7 cellular contexts compared by ENCODE assay signal in genomic region chr5:1594336-1595106, GRCh38.
DNase-seq lines count a peak whose midpoint lies in the region; ATAC-seq and TF ChIP-seq lines count a peak whose summit lies in the region.

No MANE protein-coding gene starts in this region.

- no peaks in the 10 kb centered on the region for H4K20me1 ChIP-seq in fibroblast of lung (ENCODE audit: control insufficient read depth, extremely low read depth, insufficient read depth, low read length)

- DNase-seq in NCI-H446 treated with DMSO at 0.1 percent for 48 hours (lab: John Stamatoyannopoulos, UW) (peak; percentile 87), activated T-cell treated with anti-CD3 and anti-CD28 coated beads for 24 hours (ENCODE audit: low read depth) (peak; percentile 75), fibroblast of lung (ENCODE audit: low read depth in 2 of 2) (peak in 1 of 2 donors; percentile 10)
- peak; percentile 80 to 94 (median 88) for DNase-seq in naive thymus-derived CD8-positive, alpha-beta T cell

- POLR2A ChIA-PET in naive thymus-derived CD8-positive, alpha-beta T cell (lab: Charles Lee), result interaction anchor here (0.6 to 2.0 kb wide), 8 partner anchors 10 to 265 kb away, joined by 3 to 9 read pairs (median 4); partner anchors contain the start of genes LPCAT1 and MRPL36

- no peaks in the 10 kb centered on the region for H3K36me3 ChIP-seq in fibroblast of lung (ENCODE audit: control insufficient read depth, insufficient read depth, low read length)

- peak; percentile 90 for ATAC-seq in GM18511 (IDR thresholded peaks at IDR 0.05; ENCODE audit: unreplicated experiment)
- ATAC-seq in HG02884 (IDR thresholded peaks at IDR 0.05; ENCODE audit: unreplicated experiment), result peak; percentile 92
- peak; percentile 93 to 95 for ATAC-seq in naive thymus-derived CD8-positive, alpha-beta T cell
- peak; percentile 96 for ATAC-seq in stimulated activated memory B cell treated with anti-CD40 and anti-IgM and Interleukin-4, amounts not matched to agents 10 μg/mL and 1 μg/mL and 100 μg/mL, for 72 hours

- H3K27ac ChIP-seq in fibroblast of lung (ENCODE audit: insufficient read depth, low read length), result no peak overlapping the region

- H3K9me3 Mint-ChIP-seq in naive thymus-derived CD8-positive, alpha-beta T cell, result no peaks in the 10 kb centered on the region
- no peaks in the 10 kb centered on the region for H3K9me3 Mint-ChIP-seq in stimulated activated memory B cell treated with anti-CD40 and anti-IgM and Interleukin-4, amounts not matched to agents 10 μg/mL and 1 μg/mL and 100 μg/mL, for 72 hours

- peaks cover 5 to 24% (median 13%) of the 10 kb centered on the region in 4 donors for H3K4me1 Mint-ChIP-seq in naive thymus-derived CD8-positive, alpha-beta T cell
- peaks cover 24% of the 10 kb centered on the region for H3K4me1 Mint-ChIP-seq in stimulated activated memory B cell treated with anti-CD40 and anti-IgM and Interleukin-4, amounts not matched to agents 10 μg/mL and 1 μg/mL and 100 μg/mL, for 72 hours

- no peaks in the 10 kb centered on the region for H3K27me3 ChIP-seq in fibroblast of lung (ENCODE audit: control insufficient read depth, insufficient read depth, low read length)

- H3K4me3 Mint-ChIP-seq in naive thymus-derived CD8-positive, alpha-beta T cell, result peak overlapping the region; percentile 73 to 89 (median 83)
- peak overlapping the region; percentile 83 for H3K4me3 Mint-ChIP-seq in stimulated activated memory B cell treated with anti-CD40 and anti-IgM and Interleukin-4, amounts not matched to agents 10 μg/mL and 1 μg/mL and 100 μg/mL, for 72 hours

- no peak overlapping the region for H3K9ac ChIP-seq in fibroblast of lung (ENCODE audit: insufficient read depth, low read length)

- H2AFZ ChIP-seq in fibroblast of lung (ENCODE audit: low read length), result no peak overlapping the region

- no peak for TF ChIP-seq CTCF in fibroblast of lung (conservative IDR thresholded peaks at IDR 0.05 in 1 of 2, IDR thresholded peaks at IDR 0.05 in 1 of 2; ENCODE audit: low read depth in 1 of 2, low read length in 2 of 2)

- no peaks in the 10 kb centered on the region for H3K9me3 ChIP-seq in fibroblast of lung (ENCODE audit: control insufficient read depth, insufficient read depth, low read depth, low read length)

- no peaks in the 10 kb centered on the region for H3K4me1 ChIP-seq in fibroblast of lung (ENCODE audit: control insufficient read depth, extremely low read depth, insufficient read depth, low read length)

- H3K36me3 Mint-ChIP-seq in naive thymus-derived CD8-positive, alpha-beta T cell, result peaks cover 0 to 23% (median 4%) of the 10 kb centered on the region in 3 donors
- H3K36me3 Mint-ChIP-seq in stimulated activated memory B cell treated with anti-CD40 and anti-IgM and Interleukin-4, amounts not matched to agents 10 μg/mL and 1 μg/mL and 100 μg/mL, for 72 hours, result peaks cover 5% of the 10 kb centered on the region

- H3K4me3 ChIP-seq in fibroblast of lung (replicated peaks in 1 of 4; ENCODE audit: control extremely low read depth in 1 of 4, insufficient read depth in 1 of 4, low read depth in 3 of 4, low read length in 4 of 4), result peak overlapping the region; percentile 34 to 58 (median 41)

- H3K27ac Mint-ChIP-seq in naive thymus-derived CD8-positive, alpha-beta T cell, result peak overlapping the region in 9 of 10 donors; percentile 25 to 87 (median 48)
- peak overlapping the region; percentile 85 for H3K27ac Mint-ChIP-seq in stimulated activated memory B cell treated with anti-CD40 and anti-IgM and Interleukin-4, amounts not matched to agents 10 μg/mL and 1 μg/mL and 100 μg/mL, for 72 hours

- H3K4me2 ChIP-seq in fibroblast of lung (ENCODE audit: extremely low read depth, insufficient read depth, low read length), result peak overlapping the region; percentile 69

- no peaks in the 10 kb centered on the region for H3K27me3 Mint-ChIP-seq in naive thymus-derived CD8-positive, alpha-beta T cell
- no peaks in the 10 kb centered on the region for H3K27me3 Mint-ChIP-seq in stimulated activated memory B cell treated with anti-CD40 and anti-IgM and Interleukin-4, amounts not matched to agents 10 μg/mL and 1 μg/mL and 100 μg/mL, for 72 hours

- H3K79me2 ChIP-seq in fibroblast of lung (ENCODE audit: control insufficient read depth, insufficient read depth, low read length), result no peaks in the 10 kb centered on the region
